Comparison of ENCODE assay signal across 20 cellular contexts in the genomic region with DNA sequence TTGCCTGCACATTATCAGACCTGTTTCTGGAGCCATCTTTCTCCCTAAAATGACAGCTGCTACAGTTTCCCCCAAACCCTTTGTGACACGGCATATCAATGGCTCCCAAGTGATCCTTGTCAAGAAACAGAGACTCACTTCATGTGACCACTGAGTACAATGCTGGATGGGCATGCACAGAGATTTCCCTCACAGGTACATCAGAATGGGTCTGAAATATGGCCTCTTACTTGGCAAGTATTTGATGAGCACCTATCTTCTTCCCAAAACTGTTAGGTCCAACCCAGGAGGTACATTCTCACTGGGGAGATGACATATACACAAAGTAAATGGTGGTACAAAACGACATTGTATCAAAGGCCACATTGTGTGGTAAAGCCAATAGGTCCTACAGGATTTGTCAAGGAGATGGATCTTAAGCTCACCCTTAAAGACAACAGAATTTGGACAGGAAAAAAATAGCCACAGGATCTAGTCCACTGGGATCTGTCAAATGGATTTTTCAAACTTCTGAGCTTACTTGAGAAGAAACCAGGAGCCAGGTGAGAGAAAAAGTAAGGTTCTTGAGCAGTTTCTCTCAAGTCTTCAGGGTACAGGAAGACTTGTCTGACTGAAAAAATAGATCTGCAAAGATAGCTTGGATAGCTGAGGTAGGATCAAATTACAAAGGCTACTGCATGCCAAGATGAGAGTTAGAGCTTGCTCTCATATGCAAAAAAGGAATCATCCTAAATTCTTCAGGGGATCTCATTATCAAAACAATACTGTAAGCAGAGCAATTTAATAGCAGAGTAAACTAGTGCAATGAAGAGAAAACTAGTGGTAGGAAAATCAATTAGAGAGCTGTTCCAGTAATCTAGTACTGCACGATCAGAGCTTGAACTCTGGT. TPM values are rescaled to one million over a fixed set of nuclear protein-coding genes. Genes with fewer than 3 reads are reported as not detected.
A peak's percentile ranks its signal among the peaks of the same experiment; 100 is the strongest.
DNase-seq lines count a peak whose midpoint lies in the region; ATAC-seq and TF ChIP-seq lines count a peak whose summit lies in the region.
"Had no signal": no experiment of that assay in that cellular context is flagged by ENCODE, and none has a peak within 500 bp of the region (broad histone marks: within the 10 kb centered on the region; RNA-seq: fewer than 3 reads in every experiment).

No MANE protein-coding gene starts in this region.

- H3K4me1 ChIP-seq in mammary epithelial cell (ENCODE audit: insufficient read depth, low read length) (peaks cover 18% of the 10 kb centered on the region), PC-3 (ENCODE audit: insufficient read depth, low read length) (peaks cover 44% of the 10 kb centered on the region), hepatocyte (ENCODE audit: insufficient read depth) (peaks cover 64% of the 10 kb centered on the region)
- H3K4me1 ChIP-seq: gastrocnemius medialis, uterus had no signal

- DNase-seq in MCF 10A (ENCODE audit: unreplicated experiment) (peak; percentile 13), mammary epithelial cell (no peak), PC-3 (peak; percentile 71), hepatocyte (ENCODE audit: low spot score) (no peak), activated gamma-delta T cell (lab: John Stamatoyannopoulos, UW) (no peak), H4 (ENCODE audit: low spot score) (no peak), DMS114 treated with DMSO at 0.1 percent for 48 hours (lab: John Stamatoyannopoulos, UW; ENCODE audit: unreplicated experiment) (no peak)
- DNase-seq in activated CD4-positive, alpha-beta T cell treated with anti-CD3 and anti-CD28 coated beads for 48 hours: no peak
- DNase-seq: activated CD4-positive, CD25-positive, alpha-beta regulatory T cell; activated effector memory CD4-positive, alpha-beta T cell treated with Interleukin-2 at 50 U/mL for 16 hours; amygdala; gastrocnemius medialis; lower lobe of right lung; natural killer cell; NCI-H2029; NCI-H82; stimulated activated naive CD8-positive, alpha-beta T cell treated with anti-CD3 and anti-CD28 coated beads, Interleukin-15, Interleukin-2, amounts not matched to agents 100 U/mL and 50 U/mL, for 24 hours; uterus had no signal

- CTCF ChIA-PET in MCF 10A (lab: Yijun Ruan, JAX) (interaction anchor here (0.6 kb wide), 3 partner anchors 16 to 37 kb away, joined by 3 to 4 read pairs (median 4); a partner anchor contains a TSS), mammary epithelial cell (lab: Charles Lee; ENCODE audit: low non-redundant PET) (interaction anchor here (0.6 kb wide), 1 partner anchor 81 kb away, joined by 6 read pairs; no protein-coding TSS in a partner anchor), PC-3 (lab: Charles Lee) (interaction anchor here (0.6 to 0.7 kb wide), 2 partner anchors 16 to 29 kb away, joined by 5 to 6 read pairs; no protein-coding TSS in a partner anchor)

- intact Hi-C loops in MCF 10A (cut with micrococcal nuclease) (no loop called here), mammary epithelial cell (cut with micrococcal nuclease) (no loop called here), PC-3 (cut with micrococcal nuclease) (loop anchor here (1.0 kb wide), 1 partner anchor 36 kb away; a partner anchor contains a TSS)

- H3K36me3 ChIP-seq in mammary epithelial cell (ENCODE audit: insufficient read depth, low read length) (peaks cover 2% of the 10 kb centered on the region), PC-3 (ENCODE audit: low read depth, low read length) (no peaks in the 10 kb centered on the region), hepatocyte (replicated peaks; ENCODE audit: insufficient read depth, low read depth) (no peaks in the 10 kb centered on the region)
- H3K36me3 ChIP-seq: gastrocnemius medialis, lower lobe of right lung, uterus had no signal

- H3K9me3 ChIP-seq in mammary epithelial cell (replicated peaks; ENCODE audit: insufficient read depth, low read length) (no peaks in the 10 kb centered on the region), PC-3 (ENCODE audit: low read length) (no peaks in the 10 kb centered on the region), hepatocyte (ENCODE audit: low read depth) (no peaks in the 10 kb centered on the region)
- H3K9me3 ChIP-seq: gastrocnemius medialis, lower lobe of right lung, uterus had no signal

- no peak overlapping the region for H3K4me2 ChIP-seq in mammary epithelial cell (ENCODE audit: insufficient read depth, low read depth, low read length)
- peak overlapping the region; percentile 71 for H3K4me2 ChIP-seq in PC-3 (ENCODE audit: low read length)
- peak overlapping the region; percentile 42 for H3K4me2 ChIP-seq in hepatocyte

- H3K27ac ChIP-seq in mammary epithelial cell (ENCODE audit: insufficient read depth, low read depth, low read length) (no peak overlapping the region), PC-3 (ENCODE audit: low read length) (peak overlapping the region; percentile 82), hepatocyte (peak overlapping the region; percentile 21)
- H3K27ac ChIP-seq: epithelial cell of prostate, gastrocnemius medialis, lower lobe of right lung, uterus had no signal

- peaks cover 4% of the 10 kb centered on the region for H3F3A ChIP-seq in PC-3 (ENCODE audit: low read length, unreplicated experiment)

- no peaks in the 10 kb centered on the region for H3K27me3 Mint-ChIP-seq in MCF 10A (ENCODE audit: insufficient read depth, unreplicated experiment)

- H3K27me3 ChIP-seq in mammary epithelial cell (ENCODE audit: insufficient read depth, low read length): no peaks in the 10 kb centered on the region
- H3K27me3 ChIP-seq in PC-3 (ENCODE audit: low read length): no peaks in the 10 kb centered on the region
- no peaks in the 10 kb centered on the region for H3K27me3 ChIP-seq in hepatocyte
- H3K27me3 ChIP-seq: uterus had no signal

- no peaks in the 10 kb centered on the region for H3K9me2 ChIP-seq in PC-3 (replicated peaks; ENCODE audit: low read length)
- no peaks in the 10 kb centered on the region for H3K9me2 ChIP-seq in hepatocyte (replicated peaks; ENCODE audit: insufficient read depth)

- H4K20me1 ChIP-seq in mammary epithelial cell (ENCODE audit: insufficient read depth, low read length): no peaks in the 10 kb centered on the region
- H4K20me1 ChIP-seq in PC-3 (ENCODE audit: low read length): no peaks in the 10 kb centered on the region
- no peaks in the 10 kb centered on the region for H4K20me1 ChIP-seq in hepatocyte (ENCODE audit: insufficient read depth, poor library complexity, severe bottlenecking)

- peaks cover 30% of the 10 kb centered on the region for H3K4me1 Mint-ChIP-seq in MCF 10A (ENCODE audit: insufficient read depth, unreplicated experiment)

- ATAC-seq in PC-3: peak; percentile 14; the same call in 1 of the 2 replicates
- ATAC-seq: gastrocnemius medialis, GM12878 had no signal

- no peak overlapping the region for H3K4me3 Mint-ChIP-seq in MCF 10A (ENCODE audit: unreplicated experiment)
- H3K4me3 Mint-ChIP-seq: natural killer cell had no signal

- 70% methylated on average over 3 of the region's 3 CpGs for WGBS in mammary epithelial cell (ENCODE audit: low coverage, missing lambda C conversion rate)
- WGBS in hepatocyte (ENCODE audit: low lambda C conversion rate, missing lambda C conversion rate): 64% methylated on average over 3 of the region's 3 CpGs

- no TSS peak for BruUV-seq in MCF 10A (replicated peaks; lab: Mats Ljungman, UMichigan)
- no TSS peak for BruUV-seq in mammary epithelial cell (replicated peaks; lab: Mats Ljungman, UMichigan)
- no TSS peak for BruUV-seq in PC-3 (replicated peaks; lab: Mats Ljungman, UMichigan)

- H3K36me3 Mint-ChIP-seq in MCF 10A (ENCODE audit: insufficient read depth, unreplicated experiment): peaks cover 4% of the 10 kb centered on the region
- H3K36me3 Mint-ChIP-seq: natural killer cell had no signal

- H3K9ac ChIP-seq in mammary epithelial cell (ENCODE audit: insufficient read depth, low read length) (no peak overlapping the region), PC-3 (ENCODE audit: low read length) (peak overlapping the region; percentile 20; the same call in 1 of the 2 replicates)

- POLR2A ChIA-PET in MCF 10A (lab: Yijun Ruan, JAX): interaction anchor here (0.8 to 5.1 kb wide), 10 partner anchors 8 to 36 kb away, joined by 3 to 63 read pairs (median 5); a partner anchor contains a TSS
- POLR2A ChIA-PET in PC-3 (lab: Charles Lee; ENCODE audit: unreplicated experiment): interaction anchor here (0.5 to 1.0 kb wide), 3 partner anchors 27 to 381 kb away, joined by 4 to 5 read pairs (median 4); no protein-coding TSS in a partner anchor

- in situ Hi-C loops in mammary epithelial cell (cut with MboI; ENCODE audit: low sequenced_read_pairs in 2 of 2): no loop called here

- no peak overlapping the region for H2AFZ ChIP-seq in mammary epithelial cell (ENCODE audit: low read depth, low read length)
- no peak overlapping the region for H2AFZ ChIP-seq in PC-3 (ENCODE audit: low read length)
- H2AFZ ChIP-seq in hepatocyte: no peak overlapping the region

- dilution Hi-C loops in mammary epithelial cell (cut with HindIII; ENCODE audit: low sequenced_read_pairs): no loop called here

- H3K27ac Mint-ChIP-seq in MCF 10A (ENCODE audit: low read depth, unreplicated experiment): no peak overlapping the region
- H3K27ac Mint-ChIP-seq: natural killer cell had no signal

- TF ChIP-seq CTCF in MCF 10A (IDR thresholded peaks at IDR 0.05; ENCODE audit: unreplicated experiment) (no peak), mammary epithelial cell (conservative IDR thresholded peaks at IDR 0.05 in 1 of 2, IDR thresholded peaks at IDR 0.05 in 1 of 2; ENCODE audit: extremely low read depth in 1 of 2, insufficient read depth in 1 of 2, low read depth in 1 of 2, low read length in 2 of 2) (no peak), PC-3 (conservative IDR thresholded peaks at IDR 0.05; ENCODE audit: low read depth, low read length) (no peak), hepatocyte (IDR thresholded peaks at IDR 0.05; ENCODE audit: poor library complexity) (no peak)

- H3K4me3 ChIP-seq in mammary epithelial cell (replicated peaks in 1 of 3; ENCODE audit: insufficient read depth in 1 of 3, low read depth in 2 of 3, low read length in 3 of 3) (no peak overlapping the region), PC-3 (ENCODE audit: low read length) (peak overlapping the region; percentile 25), hepatocyte (no peak overlapping the region)
- H3K4me3 ChIP-seq: gastrocnemius medialis, GM12878, lower lobe of right lung, uterus had no signal

- H3K79me2 ChIP-seq in mammary epithelial cell (ENCODE audit: insufficient read depth, low read length): peaks cover 30% of the 10 kb centered on the region
- no peaks in the 10 kb centered on the region for H3K79me2 ChIP-seq in PC-3 (ENCODE audit: low read length)
- H3K79me2 ChIP-seq in hepatocyte: peaks cover 89% of the 10 kb centered on the region

- no peaks in the 10 kb centered on the region for H3K9me3 Mint-ChIP-seq in MCF 10A (ENCODE audit: unreplicated experiment)
- H3K9me3 Mint-ChIP-seq: natural killer cell had no signal

RNA-seq across cellular contexts. Expression of a gene that starts 28.8 kb away (rescaled TPM):
- total RNA-seq in MCF 10A (2022) (6.7 and 7.9 TPM in 2 replicates), mammary epithelial cell (10 to 100 TPM in 1 of 2 donors, 1 to 10 TPM in 1; 9.3 to 11.4 TPM), PC-3 (2014; rRNA removed) (3.8 and 8.5 TPM in 2 replicates), hepatocyte (6.5 and 10.1 TPM in 2 replicates)
- polyA plus RNA-seq in mammary epithelial cell (6.4 TPM), hepatocyte (7.9 and 12.4 TPM in 2 replicates)
- 9.7 TPM for polyA minus RNA-seq in mammary epithelial cell
- 1.8 and 2.1 TPM in 2 replicates for total RNA-seq in H4 (2014; rRNA removed; shearing (Covaris generic))

RNA-seq across cellular contexts. Expression of a gene that starts 36.5 kb away (rescaled TPM):
- 63.4 and 90.8 TPM in 2 replicates for total RNA-seq in MCF 10A (2022)
- 10 to 100 TPM; 32.3 to 55.3 TPM for total RNA-seq in mammary epithelial cell
- polyA plus RNA-seq in mammary epithelial cell: 94.7 TPM
- polyA minus RNA-seq in mammary epithelial cell: 126 TPM
- total RNA-seq in PC-3 (2014; rRNA removed): 100.0 and 116 TPM in 2 replicates
- 54.5 and 62.1 TPM in 2 replicates for total RNA-seq in hepatocyte
- polyA plus RNA-seq in hepatocyte: 91.3 and 108 TPM in 2 replicates
- 94.2 and 99.9 TPM in 2 replicates for total RNA-seq in H4 (2014; rRNA removed; shearing (Covaris generic))

RNA-seq across cellular contexts. Expression of a gene that starts 60.0 kb away (rescaled TPM):
- total RNA-seq in MCF 10A (2022): not detected in 2 replicates
- under 1 TPM; 0.05 to 0.17 TPM for total RNA-seq in mammary epithelial cell
- polyA plus RNA-seq in mammary epithelial cell: not detected
- polyA minus RNA-seq in mammary epithelial cell: not detected
- 4.3 and 8.3 TPM in 2 replicates for total RNA-seq in PC-3 (2014; rRNA removed)
- total RNA-seq in hepatocyte: 10.0 and 15.4 TPM in 2 replicates
- 17.8 and 19.0 TPM in 2 replicates for polyA plus RNA-seq in hepatocyte
- total RNA-seq in H4 (2014; rRNA removed; shearing (Covaris generic)): not detected in 2 replicates

Comparison
In these comparisons a context has a peak if more than half of its experiments do, and no peak if none do; other contexts are left out.
1. DNase-seq: peak in MCF 10A (single experiment) and PC-3 (single experiment); none in mammary epithelial cell (single experiment), hepatocyte (single experiment), activated gamma-delta T cell (single experiment), H4 (single experiment), DMS114 treated with DMSO at 0.1 percent for 48 hours (single experiment) and activated CD4-positive, alpha-beta T cell treated with anti-CD3 and anti-CD28 coated beads for 48 hours (single experiment).